Comparison of ENCODE assay signal across 30 cellular contexts in genomic region chr2:99640568-99641215, GRCh38.
DNase-seq lines count a peak whose midpoint lies in the region; ATAC-seq and TF ChIP-seq lines count a peak whose summit lies in the region.
"Had no signal": no experiment of that assay in that cellular context is flagged by ENCODE, and none has a peak within 500 bp of the region (broad histone marks: within the 10 kb centered on the region; RNA-seq: fewer than 3 reads in every experiment).

No MANE protein-coding gene starts in this region.

- H3K27ac ChIP-seq in DOHH2 (ENCODE audit: low read depth, low read length) (peak overlapping the region; percentile 100), psoas muscle (peak overlapping the region; percentile 1), osteoblast (ENCODE audit: low read depth, low read length) (no peak overlapping the region), MM.1S (ENCODE audit: low read length) (no peak overlapping the region), tibial artery (no peak overlapping the region)
- H3K27ac ChIP-seq: HL-60, left lung, sigmoid colon, SJSA1, transverse colon, WERI-Rb-1 had no signal

- H3K36me3 ChIP-seq in DOHH2 (ENCODE audit: control insufficient read depth, low read length) (peaks cover 14% of the 10 kb centered on the region), psoas muscle (ENCODE audit: insufficient read depth in 1 of 2, low read depth in 1 of 2) (no peaks in the 10 kb centered on the region), osteoblast (ENCODE audit: insufficient read depth, low read length) (no peaks in the 10 kb centered on the region), MM.1S (replicated peaks; ENCODE audit: insufficient read depth, low read length) (no peaks in the 10 kb centered on the region), tibial artery (no peaks in the 10 kb centered on the region)
- H3K36me3 ChIP-seq: BLaER1, left lung, sigmoid colon, SJSA1, transverse colon, WERI-Rb-1 had no signal

- TF ChIP-seq CTCF in DOHH2 (IDR thresholded peaks at IDR 0.05; ENCODE audit: low read depth, low read length, poor library complexity, severe bottlenecking): no peak
- TF ChIP-seq CTCF in chondrocyte (IDR thresholded peaks at IDR 0.05): no peak
- TF ChIP-seq CTCF in psoas muscle (IDR thresholded peaks at IDR 0.05): no peak
- TF ChIP-seq CTCF in osteoblast (IDR thresholded peaks at IDR 0.05; ENCODE audit: extremely low read depth, low read depth, low read length): no peak
- no peak for TF ChIP-seq CTCF in MM.1S (IDR thresholded peaks at IDR 0.05; ENCODE audit: low read length)
- TF ChIP-seq CTCF in tibial artery (IDR thresholded peaks at IDR 0.05): no peak

- H3K79me2 ChIP-seq in DOHH2 (ENCODE audit: control insufficient read depth, low read length): no peaks in the 10 kb centered on the region
- H3K79me2 ChIP-seq in osteoblast (ENCODE audit: insufficient read depth, low read length): no peaks in the 10 kb centered on the region
- no peaks in the 10 kb centered on the region for H3K79me2 ChIP-seq in MM.1S (ENCODE audit: low read length)

- no peak overlapping the region for H3K4me3 Mint-ChIP-seq in chondrocyte (ENCODE audit: unreplicated experiment)
- H3K4me3 Mint-ChIP-seq: endodermal cell, GM23338, T-cell had no signal

- peak overlapping the region; percentile 74 for H3K4me2 ChIP-seq in DOHH2 (ENCODE audit: low read length)
- H3K4me2 ChIP-seq in osteoblast (ENCODE audit: insufficient read depth, low read length): no peak overlapping the region
- no peak overlapping the region for H3K4me2 ChIP-seq in MM.1S (ENCODE audit: low read depth, low read length)
- H3K4me2 ChIP-seq: GM23338 had no signal

- H3K27me3 ChIP-seq in DOHH2 (ENCODE audit: control insufficient read depth, low read length): no peaks in the 10 kb centered on the region
- no peaks in the 10 kb centered on the region for H3K27me3 ChIP-seq in psoas muscle (ENCODE audit: insufficient read depth in 3 of 3, low read length in 2 of 3)
- no peaks in the 10 kb centered on the region for H3K27me3 ChIP-seq in osteoblast (ENCODE audit: insufficient read depth, low read length)
- H3K27me3 ChIP-seq in MM.1S (replicated peaks; ENCODE audit: insufficient read depth, low read length): no peaks in the 10 kb centered on the region
- H3K27me3 ChIP-seq in tibial artery: no peaks in the 10 kb centered on the region
- H3K27me3 ChIP-seq: BLaER1, left lung, sigmoid colon, SJSA1, transverse colon had no signal

- H4K20me1 ChIP-seq in DOHH2 (ENCODE audit: control insufficient read depth, insufficient read depth, low read depth, low read length) (no peaks in the 10 kb centered on the region), osteoblast (ENCODE audit: insufficient read depth, low read length) (no peaks in the 10 kb centered on the region), MM.1S (ENCODE audit: insufficient read depth, low read length) (no peaks in the 10 kb centered on the region)

- H3K36me3 Mint-ChIP-seq in chondrocyte (ENCODE audit: low read depth): no peaks in the 10 kb centered on the region
- H3K36me3 Mint-ChIP-seq: activated naive CD4-positive, alpha-beta T cell treated with anti-CD3 and anti-CD28 coated beads, Interleukin-2, amount 50 U/mL, for 72 hours had no signal

- H3K9me2 ChIP-seq in DOHH2 (replicated peaks; ENCODE audit: control insufficient read depth, low read length) (no peaks in the 10 kb centered on the region), MM.1S (replicated peaks; ENCODE audit: insufficient read depth, low read length) (no peaks in the 10 kb centered on the region)

- intact Hi-C loops in psoas muscle (cut with DNase I) (no loop called here), tibial artery (cut with DNase I; ENCODE audit: low total_unique reads) (no loop called here)

- H3K9me3 ChIP-seq in DOHH2 (ENCODE audit: control insufficient read depth, insufficient read depth, low read length) (no peaks in the 10 kb centered on the region), psoas muscle (no peaks in the 10 kb centered on the region), osteoblast (ENCODE audit: low read depth, low read length) (no peaks in the 10 kb centered on the region), MM.1S (replicated peaks; ENCODE audit: insufficient read depth, low read length) (no peaks in the 10 kb centered on the region), tibial artery (no peaks in the 10 kb centered on the region)
- H3K9me3 ChIP-seq: BLaER1, left lung, sigmoid colon, SJSA1, transverse colon had no signal

- H3F3A ChIP-seq in DOHH2 (ENCODE audit: control insufficient read depth, insufficient read depth): peaks cover 52% of the 10 kb centered on the region
- no peaks in the 10 kb centered on the region for H3F3A ChIP-seq in MM.1S (ENCODE audit: insufficient read depth, low read length)

- 26 to 29% (median 28%) methylated on average over 5 of the region's 5 CpGs for WGBS in psoas muscle, 3 donors

- peaks cover 52% of the 10 kb centered on the region for H3K4me1 Mint-ChIP-seq in chondrocyte (ENCODE audit: low read depth)
- H3K4me1 Mint-ChIP-seq: endodermal cell, T-cell had no signal

- H3K9me3 Mint-ChIP-seq in chondrocyte (ENCODE audit: low read depth): no peaks in the 10 kb centered on the region
- H3K9me3 Mint-ChIP-seq: activated naive CD4-positive, alpha-beta T cell treated with anti-CD3 and anti-CD28 coated beads, Interleukin-2, amount 50 U/mL, for 72 hours; endodermal cell; GM23338; T-cell had no signal

- DNase-seq in NCI-H69 (lab: John Stamatoyannopoulos, UW) (peak; percentile 75), chondrocyte (ENCODE audit: low spot score) (no peak), psoas muscle (no peak), osteoblast (ENCODE audit: insufficient read length, low spot score, missing footprints) (no peak), MM.1S (no peak), tibial artery (no peak)
- DNase-seq: activated CD4-positive, alpha-beta T cell treated with anti-CD3 and anti-CD28 coated beads for 48 hours; caudate nucleus; DND-41; endodermal cell; left lung; mesenchymal stem cell; NCI-H1436; NCI-H2081 treated with DMSO at 0.1 percent for 48 hours; NCI-H345; NCI-H82; RPMI8226; sigmoid colon; stimulated activated CD4-positive, alpha-beta T cell treated with anti-CD3 and anti-CD28 coated beads, Interleukin-4, amount 100 ng/mL, for 1 hour; T-cell; transverse colon; WERI-Rb-1 had no signal

- ATAC-seq in psoas muscle: peak; percentile 3 to 55 (median 20)
- ATAC-seq in HG02798 (IDR thresholded peaks at IDR 0.05; ENCODE audit: poor library complexity, unreplicated experiment): no peak
- ATAC-seq: activated naive CD4-positive, alpha-beta T cell treated with anti-CD3 and anti-CD28 coated beads, Interleukin-2, amount 50 U/mL, for 72 hours; GM23338; left lung; T-cell had no signal

- H3K4me3 ChIP-seq in DOHH2 (ENCODE audit: low read length) (peak overlapping the region; percentile 55), psoas muscle (no peak overlapping the region), osteoblast (ENCODE audit: insufficient read depth, low read length) (no peak overlapping the region), MM.1S (ENCODE audit: low read length) (no peak overlapping the region), tibial artery (no peak overlapping the region)
- H3K4me3 ChIP-seq: BLaER1, GM23338, left lung, sigmoid colon, SJSA1, transverse colon had no signal

- peak overlapping the region; percentile 74 for H3K27ac Mint-ChIP-seq in chondrocyte (ENCODE audit: unreplicated experiment)
- H3K27ac Mint-ChIP-seq: activated naive CD4-positive, alpha-beta T cell treated with anti-CD3 and anti-CD28 coated beads, Interleukin-2, amount 50 U/mL, for 72 hours; endodermal cell; GM23338; progenitor cell of endocrine pancreas; T-cell had no signal

- H2AFZ ChIP-seq in osteoblast (ENCODE audit: low read length) (no peak overlapping the region), MM.1S (ENCODE audit: low read length) (no peak overlapping the region)
- H2AFZ ChIP-seq: GM23338 had no signal

- no peaks in the 10 kb centered on the region for H3K27me3 Mint-ChIP-seq in chondrocyte (ENCODE audit: low read depth)
- H3K27me3 Mint-ChIP-seq: progenitor cell of endocrine pancreas had no signal

- no peak overlapping the region for H3K9ac ChIP-seq in MM.1S (ENCODE audit: low read length)
- H3K9ac ChIP-seq: BLaER1 had no signal

- H3K4me1 ChIP-seq in DOHH2 (ENCODE audit: control insufficient read depth, low read length) (peaks cover 96% of the 10 kb centered on the region), psoas muscle (peaks cover 32% of the 10 kb centered on the region), osteoblast (ENCODE audit: insufficient read depth, low read length) (peaks cover 4% of the 10 kb centered on the region), MM.1S (ENCODE audit: low read length) (no peaks in the 10 kb centered on the region), tibial artery (peaks cover 0 to 51% (median 29%) of the 10 kb centered on the region in 4 donors)
- H3K4me1 ChIP-seq: SJSA1 had no signal

Comparison
In these comparisons a context has a peak if more than half of its experiments do, and no peak if none do; other contexts are left out.
1. H3K27ac ChIP-seq: peak in DOHH2 (single experiment) and psoas muscle (single experiment); none in osteoblast (single experiment), MM.1S (single experiment) and tibial artery (0 of 2).